ENCODE assay signal across 29 cellular contexts in the genomic region with DNA sequence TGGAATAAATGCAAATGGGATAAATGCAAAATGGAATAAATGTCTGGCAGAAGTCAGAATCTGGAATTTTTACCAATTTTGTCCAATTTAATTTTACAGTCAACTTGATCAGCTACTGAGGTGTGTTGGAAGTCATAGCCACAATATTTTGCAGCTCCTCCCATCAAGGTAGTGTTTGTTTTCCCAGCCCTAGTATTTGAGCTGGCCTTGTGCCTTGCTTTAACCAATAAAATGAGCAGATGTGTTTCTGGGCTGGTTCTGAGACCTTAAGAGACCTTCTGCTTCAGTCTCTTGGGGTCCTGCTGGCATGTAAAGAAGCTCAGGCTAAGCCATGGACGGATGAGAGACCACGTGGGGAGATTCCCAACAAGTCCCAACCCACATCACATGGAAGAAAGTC. TPM values are rescaled to one million over a fixed set of nuclear protein-coding genes. Genes with fewer than 3 reads are reported as not detected.
DNase-seq lines count a peak whose midpoint lies in the region; ATAC-seq and TF ChIP-seq lines count a peak whose summit lies in the region.
"Had no signal": no experiment of that assay in that cellular context is flagged by ENCODE, and none has a peak within 500 bp of the region (broad histone marks: within the 10 kb centered on the region; RNA-seq: fewer than 3 reads in every experiment).

No MANE protein-coding gene starts in this region.

- H3K9me3 Mint-ChIP-seq in activated T-cell treated with anti-CD3 and anti-CD28 coated beads, Interleukin-2, amount 50 U/mL, for 24 hours: no peaks in the 10 kb centered on the region
- H3K9me3 Mint-ChIP-seq: activated CD4-positive, alpha-beta memory T cell treated with anti-CD3 and anti-CD28 coated beads for 36 hours; activated T-helper 1 cell treated with anti-CD3 and anti-CD28 coated beads, Interleukin-12 subunit alpha, Interleukin-12 subunit beta, Interleukin-2, Interleukin-4 antibody, amounts not matched to agents 30 ng/mL and 10 ng/mL and 1 ng/mL, durations not matched to agents 14 hours and 24 hours and 36 hours; GM23338 had no signal

- H3K14ac ChIP-seq in mesenchymal stem cell (ENCODE audit: low read length in 2 of 2): no peak overlapping the region

- 69 to 88% methylated on average over 2 of the region's 2 CpGs for WGBS in upper lobe of left lung, 2 donors
- WGBS in testis, 2 donors: 56 to 64% methylated on average over 2 of the region's 2 CpGs
- WGBS in mesenchymal stem cell: 100% methylated on average over 1 of the region's 2 CpGs

- H3K36me3 ChIP-seq in colonic mucosa: no peaks in the 10 kb centered on the region
- no peaks in the 10 kb centered on the region for H3K36me3 ChIP-seq in mucosa of descending colon (ENCODE audit: low read depth)
- peaks cover 2 to 37% (median 15%) of the 10 kb centered on the region in 4 donors for H3K36me3 ChIP-seq in upper lobe of left lung
- no peaks in the 10 kb centered on the region for H3K36me3 ChIP-seq in testis (ENCODE audit: low read depth, missing control alignments)
- H3K36me3 ChIP-seq in mesenchymal stem cell (ENCODE audit: control insufficient read depth in 1 of 2, insufficient read depth in 2 of 2, low read depth in 1 of 2, low read length in 2 of 2): peaks cover 27 to 64% of the 10 kb centered on the region in 2 experiments
- H3K36me3 ChIP-seq: ovary had no signal

- H2BK15ac ChIP-seq in mesenchymal stem cell (ENCODE audit: low read depth, poor library complexity, severe bottlenecking): no peak overlapping the region

- no peak overlapping the region for H3K4me3 ChIP-seq in colonic mucosa
- no peak overlapping the region for H3K4me3 ChIP-seq in mucosa of descending colon
- H3K4me3 ChIP-seq in upper lobe of left lung: no peak overlapping the region
- no peak overlapping the region for H3K4me3 ChIP-seq in testis
- H3K4me3 ChIP-seq in mesenchymal stem cell (ENCODE audit: insufficient read depth in 1 of 2, low read depth in 1 of 2, low read length in 2 of 2): no peak overlapping the region
- H3K4me3 ChIP-seq: dorsolateral prefrontal cortex, esophagus squamous epithelium, GM23338, heart right ventricle, ovary, PC-9, smooth muscle cell, tibial nerve had no signal

- no peaks in the 10 kb centered on the region for H3K27me3 Mint-ChIP-seq in activated T-cell treated with anti-CD3 and anti-CD28 coated beads, Interleukin-2, amount 50 U/mL, for 24 hours
- H3K27me3 Mint-ChIP-seq: activated CD4-positive, alpha-beta memory T cell treated with anti-CD3 and anti-CD28 coated beads for 36 hours; T-helper 17 cell had no signal

- no peak overlapping the region for H3K4me3 Mint-ChIP-seq in activated T-cell treated with anti-CD3 and anti-CD28 coated beads, Interleukin-2, amount 50 U/mL, for 24 hours
- H3K4me3 Mint-ChIP-seq: activated CD4-positive, alpha-beta memory T cell treated with anti-CD3 and anti-CD28 coated beads for 36 hours; activated T-helper 1 cell treated with anti-CD3 and anti-CD28 coated beads, Interleukin-12 subunit alpha, Interleukin-12 subunit beta, Interleukin-2, Interleukin-4 antibody, amounts not matched to agents 30 ng/mL and 10 ng/mL and 1 ng/mL, durations not matched to agents 14 hours and 24 hours and 36 hours; GM23338; T-helper 17 cell had no signal

- no peaks in the 10 kb centered on the region for H3K27me3 ChIP-seq in colonic mucosa
- H3K27me3 ChIP-seq in upper lobe of left lung: no peaks in the 10 kb centered on the region
- no peaks in the 10 kb centered on the region for H3K27me3 ChIP-seq in testis
- no peaks in the 10 kb centered on the region for H3K27me3 ChIP-seq in mesenchymal stem cell (ENCODE audit: control insufficient read depth in 1 of 2, insufficient read depth in 1 of 2, low read length in 2 of 2)
- H3K27me3 ChIP-seq: dorsolateral prefrontal cortex, esophagus squamous epithelium, heart right ventricle, ovary, tibial nerve had no signal

- no peak overlapping the region for H3K4me2 ChIP-seq in mesenchymal stem cell (ENCODE audit: low read length, poor library complexity, severe bottlenecking)
- H3K4me2 ChIP-seq: GM23338, PC-9, SK-N-SH, smooth muscle cell had no signal

- no peak overlapping the region for H3K18ac ChIP-seq in mesenchymal stem cell (ENCODE audit: low read depth in 1 of 2, low read length in 2 of 2)

- no peak overlapping the region for H3K23ac ChIP-seq in mesenchymal stem cell (ENCODE audit: low read length in 2 of 2)

- H3K9ac ChIP-seq in colonic mucosa (ENCODE audit: low read depth in 2 of 2, low read length in 2 of 2) (no peak overlapping the region), mesenchymal stem cell (ENCODE audit: low read length) (no peak overlapping the region)
- H3K9ac ChIP-seq: SK-N-SH had no signal

- H4K91ac ChIP-seq in mesenchymal stem cell (ENCODE audit: low read length): no peak overlapping the region

- peaks cover 5% of the 10 kb centered on the region for H3K79me1 ChIP-seq in mesenchymal stem cell (replicated peaks; ENCODE audit: low read length, poor library complexity, severe bottlenecking)

- TF ChIP-seq CTCF in colonic mucosa (IDR thresholded peaks at IDR 0.05) (no peak), mucosa of descending colon (IDR thresholded peaks at IDR 0.05) (no peak), upper lobe of left lung (IDR thresholded peaks at IDR 0.05) (no peak), testis (IDR thresholded peaks at IDR 0.05) (no peak)

- no peaks in the 10 kb centered on the region for H3K4me1 Mint-ChIP-seq in activated T-cell treated with anti-CD3 and anti-CD28 coated beads, Interleukin-2, amount 50 U/mL, for 24 hours (ENCODE audit: low read depth)
- H3K4me1 Mint-ChIP-seq: GM23338, T-helper 17 cell had no signal

- H2BK120ac ChIP-seq in mesenchymal stem cell (ENCODE audit: low read depth, low read length): no peak overlapping the region

- no peaks in the 10 kb centered on the region for H3K4me1 ChIP-seq in colonic mucosa
- H3K4me1 ChIP-seq in mucosa of descending colon (ENCODE audit: low read depth): peaks cover 33% of the 10 kb centered on the region
- peaks cover 0 to 10% (median 7%) of the 10 kb centered on the region in 4 donors for H3K4me1 ChIP-seq in upper lobe of left lung
- no peaks in the 10 kb centered on the region for H3K4me1 ChIP-seq in testis
- peaks cover 5% of the 10 kb centered on the region for H3K4me1 ChIP-seq in mesenchymal stem cell (ENCODE audit: control insufficient read depth, insufficient read depth, low read depth, low read length)
- H3K4me1 ChIP-seq: esophagus squamous epithelium had no signal

- DNase-seq in DMS 273 (lab: John Stamatoyannopoulos, UW; ENCODE audit: unreplicated experiment): peak; percentile 65
- DNase-seq in DMS 273 treated with DMSO at 0.1 percent for 48 hours (lab: John Stamatoyannopoulos, UW): no peak
- DNase-seq in colonic mucosa: peak; percentile 58
- DNase-seq in mucosa of descending colon: peak in 1 of 3 donors; percentile 67
- DNase-seq in upper lobe of left lung: no peak
- DNase-seq in testis: no peak
- DNase-seq in mesenchymal stem cell: no peak
- no peak for DNase-seq in activated T-cell treated with anti-CD3 and anti-CD28 coated beads, Interleukin-2, amount 50 U/mL, for 24 hours
- DNase-seq: activated CD4-positive, alpha-beta memory T cell treated with anti-CD3 and anti-CD28 coated beads for 36 hours; activated CD4-positive, CD25-positive, alpha-beta regulatory T cell treated with anti-CD3 and anti-CD28 coated beads, Interleukin-2, amount 50 U/mL, for 72 hours; activated naive CD4-positive, alpha-beta T cell treated with Interleukin-2 at 50 U/mL for 16 hours; Caco-2; dorsolateral prefrontal cortex; esophagus squamous epithelium; foreskin melanocyte; heart right ventricle; kidney; MV-4-11; ovary; PC-9; retina; SK-N-SH; stimulated activated naive CD8-positive, alpha-beta T cell treated with anti-CD3 and anti-CD28 coated beads, Interleukin-15, Interleukin-2, amounts not matched to agents 100 U/mL and 50 U/mL, for 24 hours; T-helper 17 cell had no signal

- no peak overlapping the region for H4K8ac ChIP-seq in mesenchymal stem cell (ENCODE audit: low read length)

- no peak overlapping the region for H2AK5ac ChIP-seq in mesenchymal stem cell (ENCODE audit: low read length, severe bottlenecking)

- peak; percentile 64 for ATAC-seq in mucosa of descending colon
- no peak for ATAC-seq in upper lobe of left lung (ENCODE audit: low FRiP score in 2 of 2)
- ATAC-seq: GM23338; stimulated activated naive CD8-positive, alpha-beta T cell treated with anti-CD3 and anti-CD28 coated beads, Interleukin-15, Interleukin-2, amounts not matched to agents 100 U/mL and 50 U/mL, for 24 hours; T-helper 17 cell had no signal

- H3K9me3 ChIP-seq in colonic mucosa (no peaks in the 10 kb centered on the region), mucosa of descending colon (no peaks in the 10 kb centered on the region), upper lobe of left lung (no peaks in the 10 kb centered on the region), testis (no peaks in the 10 kb centered on the region), mesenchymal stem cell (ENCODE audit: control insufficient read depth, low read length) (no peaks in the 10 kb centered on the region)
- H3K9me3 ChIP-seq: Caco-2, esophagus squamous epithelium, heart right ventricle, ovary, SK-N-SH, tibial nerve had no signal

- H3K27ac ChIP-seq in colonic mucosa (peak overlapping the region; percentile 67), upper lobe of left lung (peak overlapping the region in 3 of 4 donors; percentile 2 to 50 (median 38)), testis (no peak overlapping the region), mesenchymal stem cell (ENCODE audit: low read length, poor library complexity, severe bottlenecking) (no peak overlapping the region)
- H3K27ac ChIP-seq: C4-2B, dorsolateral prefrontal cortex, esophagus squamous epithelium, heart right ventricle, ovary, PC-9, tibial nerve had no signal

- intact Hi-C loops in colonic mucosa (cut with DNase I) (loop anchor here (10.0 kb wide), 1 partner anchor 281 kb away; no protein-coding TSS in a partner anchor), mucosa of descending colon (cut with DNase I, micrococcal nuclease) (loop anchor here in 1 of 2 donors (10.0 kb wide), 1 partner anchor 101 kb away; no protein-coding TSS in a partner anchor), testis (cut with DNase I; ENCODE audit: low total_unique reads) (no loop called here)

- no peak overlapping the region for H2AFZ ChIP-seq in mesenchymal stem cell (ENCODE audit: low read depth, low read length)
- H2AFZ ChIP-seq: GM23338, PC-9 had no signal

- no peak overlapping the region for H2BK12ac ChIP-seq in mesenchymal stem cell (ENCODE audit: low read length in 2 of 2)

- no peak overlapping the region for H3K27ac Mint-ChIP-seq in activated T-cell treated with anti-CD3 and anti-CD28 coated beads, Interleukin-2, amount 50 U/mL, for 24 hours
- H3K27ac Mint-ChIP-seq: activated CD4-positive, alpha-beta memory T cell treated with anti-CD3 and anti-CD28 coated beads for 36 hours; activated T-helper 1 cell treated with anti-CD3 and anti-CD28 coated beads, Interleukin-12 subunit alpha, Interleukin-12 subunit beta, Interleukin-2, Interleukin-4 antibody, amounts not matched to agents 30 ng/mL and 10 ng/mL and 1 ng/mL, durations not matched to agents 14 hours and 24 hours and 36 hours; GM23338; T-helper 17 cell had no signal

- TF ChIP-seq EP300 in upper lobe of left lung (IDR thresholded peaks at IDR 0.05): no peak

- no peaks in the 10 kb centered on the region for H3K36me3 Mint-ChIP-seq in activated T-cell treated with anti-CD3 and anti-CD28 coated beads, Interleukin-2, amount 50 U/mL, for 24 hours (ENCODE audit: low read depth)
- H3K36me3 Mint-ChIP-seq: activated CD4-positive, alpha-beta memory T cell treated with anti-CD3 and anti-CD28 coated beads for 36 hours had no signal

- H3K4ac ChIP-seq in mesenchymal stem cell (ENCODE audit: low read depth in 1 of 2, low read length in 2 of 2): no peak overlapping the region

- TF ChIP-seq POLR2A in upper lobe of left lung (IDR thresholded peaks at IDR 0.05) (no peak), testis (IDR thresholded peaks at IDR 0.05) (no peak)

- H2BK5ac ChIP-seq in mesenchymal stem cell (ENCODE audit: low read depth, low read length, poor library complexity, severe bottlenecking): no peak overlapping the region

RNA-seq across cellular contexts. Expression of gene RSBN1L, which starts 42.7 kb away (rescaled TPM):
- total RNA-seq in colonic mucosa (10 to 100 TPM; 20.1 to 25.5 TPM), mucosa of descending colon (10 to 100 TPM; 19.1 to 31.5 (median 19.6) TPM), upper lobe of left lung (10 to 100 TPM; 15.1 to 43.7 (median 20.5) TPM), testis (10 to 100 TPM; 38.1 to 40.1 TPM)
- polyA plus RNA-seq in testis (ENCODE audit: insufficient read depth, low read depth, low replicate concordance): 33.0 TPM
- 9.5 TPM for polyA plus RNA-seq in mesenchymal stem cell (2013, experiment 1 of 2)
- 9.7 TPM for polyA plus RNA-seq in mesenchymal stem cell (2013, experiment 2 of 2)

Comparison
In these comparisons a context has a peak if more than half of its experiments do, and no peak if none do; other contexts are left out.
1. DNase-seq: peak in DMS 273 (single experiment) and colonic mucosa (single experiment); none in DMS 273 treated with DMSO at 0.1 percent for 48 hours (single experiment), upper lobe of left lung (0 of 2), testis (single experiment), mesenchymal stem cell (single experiment) and activated T-cell treated with anti-CD3 and anti-CD28 coated beads, Interleukin-2, amount 50 U/mL, for 24 hours (single experiment).
2. H3K27ac ChIP-seq: peak in colonic mucosa (single experiment) and upper lobe of left lung (3 of 4); none in testis (0 of 2) and mesenchymal stem cell (single experiment).